Comparison of ENCODE assay signal across 8 cellular contexts in genomic region chr17:36935681-36936454, GRCh38. TPM values are rescaled to one million over a fixed set of nuclear protein-coding genes. Genes with fewer than 3 reads are reported as not detected.
DNase-seq lines count a peak whose midpoint lies in the region; ATAC-seq and TF ChIP-seq lines count a peak whose summit lies in the region.

No MANE protein-coding gene starts in this region.

- peaks cover 100% of the 10 kb centered on the region for H3K27me3 Mint-ChIP-seq in brain
- H3K27me3 Mint-ChIP-seq in nephron progenitor cell (ENCODE audit: low read depth, poor library complexity): peaks cover 100% of the 10 kb centered on the region

- no peak for TF ChIP-seq CTCF in LNCaP clone FGC (IDR thresholded peaks at IDR 0.05; ENCODE audit: control insufficient read depth, extremely low read depth, insufficient read depth)
- no peak for TF ChIP-seq CTCF in brain (conservative IDR thresholded peaks at IDR 0.05)
- TF ChIP-seq CTCF in nephron progenitor cell (IDR thresholded peaks at IDR 0.05): no peak

- H3K4me1 ChIP-seq in GM23248 (ENCODE audit: insufficient read depth): no peaks in the 10 kb centered on the region

- H3K36me3 ChIP-seq in GM23248 (ENCODE audit: low read depth): no peaks in the 10 kb centered on the region

- DNase-seq in DMS114 treated with DMSO at 0.1 percent for 48 hours (lab: John Stamatoyannopoulos, UW; ENCODE audit: unreplicated experiment) (peak; percentile 23), LNCaP clone FGC (ENCODE audit: low read depth) (no peak), nephron progenitor cell (no peak), RKO (ENCODE audit: low spot score) (no peak), GM23248 (no peak), GM19238 (ENCODE audit: insufficient read length, low spot score) (no peak)

- H3K27ac ChIP-seq in GM23248: no peak overlapping the region

- H3K4me3 Mint-ChIP-seq in brain (peak overlapping the region; percentile 82 to 88 (median 82)), nephron progenitor cell (peak overlapping the region; percentile 90)

- H3K36me3 Mint-ChIP-seq in brain (no peaks in the 10 kb centered on the region), nephron progenitor cell (ENCODE audit: low read depth) (no peaks in the 10 kb centered on the region)

- H3K4me2 ChIP-seq in GM23248 (ENCODE audit: unreplicated experiment): no peak overlapping the region

- H3K9ac ChIP-seq in GM23248: no peak overlapping the region

- H3K9me2 ChIP-seq in GM23248 (ENCODE audit: insufficient read depth): no peaks in the 10 kb centered on the region

- H3K4me3 ChIP-seq in LNCaP clone FGC (ENCODE audit: low read depth, low read length): peak overlapping the region; percentile 40
- H3K4me3 ChIP-seq in GM23248: no peak overlapping the region

- 2 to 4% methylated on average over 42 to 48 of the region's 48 CpGs for WGBS in GM23248 (ENCODE audit: low coverage in 1 of 2, low lambda C conversion rate in 2 of 2, missing lambda C conversion rate in 2 of 2), 2 experiments

- H3K27ac Mint-ChIP-seq in brain: peak overlapping the region in 3 of 5 experiments; percentile 45 to 82 (median 49)
- no peak overlapping the region for H3K27ac Mint-ChIP-seq in nephron progenitor cell

- ATAC-seq in GM18909 (IDR thresholded peaks at IDR 0.05; ENCODE audit: poor library complexity, unreplicated experiment): no peak

- no peaks in the 10 kb centered on the region for H3K79me2 ChIP-seq in GM23248 (ENCODE audit: insufficient read depth)

- no peaks in the 10 kb centered on the region for H3F3A ChIP-seq in GM23248 (ENCODE audit: insufficient read depth)

- H3K4me1 Mint-ChIP-seq in brain: peaks cover 77% of the 10 kb centered on the region
- peaks cover 83% of the 10 kb centered on the region for H3K4me1 Mint-ChIP-seq in nephron progenitor cell

- peaks cover 96% of the 10 kb centered on the region for H3K27me3 ChIP-seq in GM23248 (replicated peaks; ENCODE audit: insufficient read depth)

- H3K9me3 ChIP-seq in GM23248 (ENCODE audit: low read depth): no peaks in the 10 kb centered on the region

- in situ Hi-C loops in GM23248 (cut with MboI): no loop called here

- H4K20me1 ChIP-seq in GM23248 (ENCODE audit: insufficient read depth): no peaks in the 10 kb centered on the region

- no peak overlapping the region for H2AFZ ChIP-seq in GM23248

- H3K9me3 Mint-ChIP-seq in brain (peaks cover 0 to 2% (median 0%) of the 10 kb centered on the region in 5 experiments), nephron progenitor cell (no peaks in the 10 kb centered on the region)

RNA-seq across cellular contexts. Expression of gene LHX1, which starts 1.4 kb away (rescaled TPM):
- polyA plus RNA-seq in brain (ENCODE audit: insufficient read depth, low read depth, low replicate concordance): not detected
- total RNA-seq in GM23248 (2014; rRNA removed; shearing (Covaris generic)): not detected in 2 replicates
- polyA plus RNA-seq in GM23248 (2016; fragmentation: Nextera tagmentation; extraction: Ambion mirVana): not detected in 2 replicates

RNA-seq across cellular contexts. Expression of gene AATF, which starts 12.9 kb away (rescaled TPM):
- polyA plus RNA-seq in brain (ENCODE audit: insufficient read depth, low read depth, low replicate concordance) (72.4 TPM), GM23248 (2016; fragmentation: Nextera tagmentation; extraction: Ambion mirVana) (48.1 and 50.2 TPM in 2 replicates)
- total RNA-seq in GM23248 (2014; rRNA removed; shearing (Covaris generic)): 35.6 and 42.2 TPM in 2 replicates
